16 cellular contexts compared by ENCODE assay signal in the genomic region with DNA sequence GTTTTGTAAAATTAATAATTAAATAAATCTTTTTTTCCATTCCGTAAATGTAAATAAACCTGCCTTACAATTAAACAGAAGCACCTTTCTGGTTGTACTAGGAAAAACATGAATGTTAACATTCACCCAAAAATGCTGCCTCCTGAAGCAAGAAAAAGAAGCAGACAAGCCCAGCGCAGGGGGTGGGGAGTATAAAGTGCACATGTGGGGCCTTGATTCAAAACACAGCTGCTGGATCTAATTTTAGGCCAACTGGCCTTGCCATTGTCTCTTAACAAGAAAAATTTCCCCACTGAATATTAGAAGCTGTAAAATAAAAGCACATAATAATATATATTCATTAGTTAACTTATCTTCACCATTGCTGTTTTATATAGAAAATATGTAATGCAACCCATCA. TPM values are rescaled to one million over a fixed set of nuclear protein-coding genes. Genes with fewer than 3 reads are reported as not detected.
DNase-seq lines count a peak whose midpoint lies in the region; ATAC-seq and TF ChIP-seq lines count a peak whose summit lies in the region.
"Had no signal": no experiment of that assay in that cellular context is flagged by ENCODE, and none has a peak within 500 bp of the region (broad histone marks: within the 10 kb centered on the region; RNA-seq: fewer than 3 reads in every experiment).

No MANE protein-coding gene starts in this region.

- H3K9me2 ChIP-seq in Karpas-422 (replicated peaks; ENCODE audit: insufficient read depth, low read length) = no peaks in the 10 kb centered on the region

- H3K27ac ChIP-seq in left ventricle myocardium inferior (replicated peaks) (peak overlapping the region; percentile 13), Karpas-422 (ENCODE audit: low read length) (no peak overlapping the region), dorsolateral prefrontal cortex (peak overlapping the region in 37 of 59 donors; percentile 1 to 66 (median 34)), breast epithelium (no peak overlapping the region)

- peaks cover 13% of the 10 kb centered on the region for H3K4me1 ChIP-seq in left ventricle myocardium inferior
- H3K4me1 ChIP-seq in Karpas-422 (ENCODE audit: low read length) = peaks cover 30% of the 10 kb centered on the region
- H3K4me1 ChIP-seq in breast epithelium = no peaks in the 10 kb centered on the region
- H3K4me1 ChIP-seq: Caco-2 had no signal

- no peak overlapping the region for H3K9ac ChIP-seq in Karpas-422 (ENCODE audit: low read length)

- ATAC-seq in HG03460 (IDR thresholded peaks at IDR 0.05; ENCODE audit: unreplicated experiment) = no peak
- no peak for ATAC-seq in HG02981 (IDR thresholded peaks at IDR 0.05; ENCODE audit: unreplicated experiment)

- H4K20me1 ChIP-seq in Karpas-422 (ENCODE audit: insufficient read depth, low read depth, low read length) = no peaks in the 10 kb centered on the region

- H3K27me3 ChIP-seq in left ventricle myocardium inferior (ENCODE audit: low read depth) (no peaks in the 10 kb centered on the region), Karpas-422 (ENCODE audit: low read length) (no peaks in the 10 kb centered on the region), dorsolateral prefrontal cortex (no peaks in the 10 kb centered on the region), breast epithelium (no peaks in the 10 kb centered on the region)

- intact Hi-C loops in left ventricle myocardium inferior (cut with micrococcal nuclease) = no loop called here
- intact Hi-C loops in cardiac septum (cut with DNase I) = no loop called here
- intact Hi-C loops in dorsolateral prefrontal cortex (cut with DNase I) = no loop called here
- intact Hi-C loops in breast epithelium (cut with DNase I; ENCODE audit: low total_unique reads) = no loop called here

- peaks cover 5% of the 10 kb centered on the region for H3K36me3 ChIP-seq in left ventricle myocardium inferior
- peaks cover 29% of the 10 kb centered on the region for H3K36me3 ChIP-seq in Karpas-422 (ENCODE audit: insufficient read depth, low read length)
- no peaks in the 10 kb centered on the region for H3K36me3 ChIP-seq in breast epithelium

- no peak overlapping the region for H3K4me3 ChIP-seq in left ventricle myocardium inferior
- H3K4me3 ChIP-seq in Karpas-422 (ENCODE audit: low read length) = no peak overlapping the region
- peak overlapping the region in 2 of 59 donors; percentile 6 to 17 for H3K4me3 ChIP-seq in dorsolateral prefrontal cortex
- H3K4me3 ChIP-seq in breast epithelium = no peak overlapping the region

- peaks cover 98% of the 10 kb centered on the region for H3K79me2 ChIP-seq in Karpas-422 (ENCODE audit: low read length)

- H3K9me3 ChIP-seq in left ventricle myocardium inferior (replicated peaks) (peaks cover 12% of the 10 kb centered on the region), Karpas-422 (ENCODE audit: low read length) (no peaks in the 10 kb centered on the region; the same call in 1 of the 2 replicates), breast epithelium (peaks cover 0 to 5% of the 10 kb centered on the region in 2 donors)
- H3K9me3 ChIP-seq: Caco-2 had no signal

- no peak overlapping the region for H2AFZ ChIP-seq in Karpas-422 (ENCODE audit: low read length)

- no peak for TF ChIP-seq POLR2A in breast epithelium (IDR thresholded peaks at IDR 0.05)

- DNase-seq in left ventricle myocardium inferior (peak; percentile 23), cardiac septum (ENCODE audit: low spot score) (no peak), Karpas-422 (peak; percentile 50), dorsolateral prefrontal cortex (no peak), breast epithelium (ENCODE audit: low spot score in 2 of 2) (no peak)
- DNase-seq: ACHN; AML-193; Caco-2; CD4-positive, alpha-beta T cell; EL; NCI-H1930; NCI-H226; NCI-H524 treated with DMSO at 0.1 percent for 48 hours; SHP77 treated with DMSO at 0.1 percent for 48 hours had no signal

- TF ChIP-seq CTCF in left ventricle myocardium inferior (IDR thresholded peaks at IDR 0.05; ENCODE audit: borderline replicate concordance) (no peak), dorsolateral prefrontal cortex (IDR thresholded peaks at IDR 0.05 in 54 of 56, conservative IDR thresholded peaks at IDR 0.05 in 2 of 56; ENCODE audit: low read depth in 1 of 56, partially characterized antibody in 56 of 56) (no peak), breast epithelium (IDR thresholded peaks at IDR 0.05) (no peak)

- H3K4me2 ChIP-seq in Karpas-422 (ENCODE audit: low read depth, low read length, poor library complexity, severe bottlenecking) = no peak overlapping the region

RNA-seq across cellular contexts. Expression of a gene that starts 28.3 kb away (rescaled TPM):
- total RNA-seq in left ventricle myocardium inferior (58.9 TPM), cardiac septum (69.9 TPM), dorsolateral prefrontal cortex (100 to 1,000 TPM; 194 to 363 (median 265) TPM), breast epithelium (100 to 1,000 TPM in 2 of 3 donors, 10 to 100 TPM in 1; 79.6 to 133 (median 114) TPM)
- 181 and 261 TPM in 2 replicates for total RNA-seq in Karpas-422 (2014; rRNA removed; shearing (Covaris generic); ENCODE audit: low replicate concordance)

Comparison
In these comparisons a context has a peak if more than half of its experiments do, and no peak if none do; other contexts are left out.
1. DNase-seq: peak in left ventricle myocardium inferior (single experiment) and Karpas-422 (single experiment); none in cardiac septum (single experiment), dorsolateral prefrontal cortex (0 of 10) and breast epithelium (0 of 2).
2. H3K27ac ChIP-seq: peak in left ventricle myocardium inferior (single experiment) and dorsolateral prefrontal cortex (37 of 59); none in Karpas-422 (single experiment) and breast epithelium (0 of 2).